15 cellular contexts compared by ENCODE assay signal in genomic region chr6:150464966-150465365, GRCh38.
A peak's percentile ranks its signal among the peaks of the same experiment; 100 is the strongest.
DNase-seq lines count a peak whose midpoint lies in the region; ATAC-seq and TF ChIP-seq lines count a peak whose summit lies in the region.
"Had no signal": no experiment of that assay in that cellular context is flagged by ENCODE, and none has a peak within 500 bp of the region (broad histone marks: within the 10 kb centered on the region; RNA-seq: fewer than 3 reads in every experiment).

No MANE protein-coding gene starts in this region.

- H3K4me3 ChIP-seq in esophagus muscularis mucosa (no peak overlapping the region), spleen (no peak overlapping the region), heart right ventricle (no peak overlapping the region)
- H3K4me3 ChIP-seq: HAP-1 had no signal

- TF ChIP-seq POLR2A in esophagus muscularis mucosa (IDR thresholded peaks at IDR 0.05; ENCODE audit: low read depth): no peak
- TF ChIP-seq POLR2A in spleen (IDR thresholded peaks at IDR 0.05): no peak

- no peaks in the 10 kb centered on the region for H3K4me1 ChIP-seq in esophagus muscularis mucosa
- H3K4me1 ChIP-seq in spleen: no peaks in the 10 kb centered on the region
- no peaks in the 10 kb centered on the region for H3K4me1 ChIP-seq in heart right ventricle

- WGBS in esophagus muscularis mucosa: 88% methylated on average over 2 of the region's 2 CpGs
- WGBS in spleen, 5 donors: 86 to 95% (median 93%) methylated on average over 2 of the region's 2 CpGs
- 90 to 97% methylated on average over 2 of the region's 2 CpGs for WGBS in heart right ventricle, 2 donors

- ATAC-seq in GM21529 (IDR thresholded peaks at IDR 0.05; ENCODE audit: unreplicated experiment): no peak
- ATAC-seq in heart right ventricle: no peak

- DNase-seq in HT-29 (ENCODE audit: low spot score) (peak; percentile 10), esophagus muscularis mucosa (ENCODE audit: extremely low spot score) (peak; percentile 5), spleen (no peak), heart right ventricle (no peak), HUDEP-2 (lab: John Stamatoyannopoulos, UW; ENCODE audit: unreplicated experiment in 76 of 76) (no peak)
- DNase-seq: C1 segment of cervical spinal cord; Calu3; CD4-positive, alpha-beta memory T cell; COR-L47; DMS53; DMS79 treated with DMSO at 0.1 percent for 48 hours; GF-D8; GOT3 had no signal

- intact Hi-C loops in esophagus muscularis mucosa (cut with DNase I) (no loop called here), spleen (cut with DNase I; ENCODE audit: low total_unique reads) (no loop called here), heart right ventricle (cut with DNase I) (no loop called here)

- no peak overlapping the region for H3K27ac ChIP-seq in esophagus muscularis mucosa (replicated peaks in 1 of 4)
- H3K27ac ChIP-seq in spleen: peak overlapping the region in 6 of 8 donors; percentile 16 to 56 (median 40)
- no peak overlapping the region for H3K27ac ChIP-seq in heart right ventricle

- H3K27me3 ChIP-seq in esophagus muscularis mucosa (no peaks in the 10 kb centered on the region), spleen (replicated peaks in 1 of 7) (no peaks in the 10 kb centered on the region), heart right ventricle (no peaks in the 10 kb centered on the region)

- no peak for TF ChIP-seq EP300 in esophagus muscularis mucosa (IDR thresholded peaks at IDR 0.05)

- H3K36me3 ChIP-seq in esophagus muscularis mucosa (no peaks in the 10 kb centered on the region), spleen (no peaks in the 10 kb centered on the region), heart right ventricle (no peaks in the 10 kb centered on the region)
- H3K36me3 ChIP-seq: HAP-1 had no signal

- no peak for TF ChIP-seq CTCF in esophagus muscularis mucosa (IDR thresholded peaks at IDR 0.05)
- TF ChIP-seq CTCF in spleen (IDR thresholded peaks at IDR 0.05 in 8 of 11, conservative IDR thresholded peaks at IDR 0.05 in 3 of 11): no peak
- no peak for TF ChIP-seq CTCF in heart right ventricle (IDR thresholded peaks at IDR 0.05)

- H3K9me3 ChIP-seq in esophagus muscularis mucosa (no peaks in the 10 kb centered on the region), spleen (peaks cover 0 to 5% (median 0%) of the 10 kb centered on the region in 8 donors), heart right ventricle (peaks cover 0 to 5% (median 0%) of the 10 kb centered on the region in 11 donors)
- H3K9me3 ChIP-seq: HAP-1 had no signal

Comparison
In these comparisons a context has a peak if more than half of its experiments do, and no peak if none do; other contexts are left out.
1. DNase-seq: peak in HT-29 (single experiment) and esophagus muscularis mucosa (single experiment); none in spleen (single experiment), heart right ventricle (0 of 2) and HUDEP-2 (0 of 76).
2. H3K27ac ChIP-seq: peak in spleen (6 of 8); none in esophagus muscularis mucosa (0 of 4) and heart right ventricle (0 of 10).